ENCODE assay signal across 8 cellular contexts in genomic region chr9:109119439-109120203, GRCh38. TPM values are rescaled to one million over a fixed set of nuclear protein-coding genes. Genes with fewer than 3 reads are reported as not detected.
DNase-seq lines count a peak whose midpoint lies in the region; ATAC-seq and TF ChIP-seq lines count a peak whose summit lies in the region.

TMEM245 (minus strand) TSS chr9:109119947; CDS start chr9:109119913, 34 bp downstream.

- peaks cover 15% of the 10 kb centered on the region for H3K36me3 Mint-ChIP-seq in activated CD4-positive, alpha-beta memory T cell treated with anti-CD3 and anti-CD28 coated beads for 36 hours

- no peaks in the 10 kb centered on the region for H3K36me3 ChIP-seq in duodenal mucosa (ENCODE audit: control insufficient read depth in 1 of 2, insufficient read depth in 2 of 2, low read length in 2 of 2)

- DNase-seq in CD1c-positive myeloid dendritic cell (ENCODE audit: extremely low spot score) (peak; percentile 98), NCI-H82 treated with DMSO at 0.1 percent for 48 hours (lab: John Stamatoyannopoulos, UW; ENCODE audit: unreplicated experiment) (peak; percentile 94), lower leg skin (ENCODE audit: low spot score in 2 of 2) (peak; percentile 97 to 99)
- DNase-seq in activated CD4-positive, alpha-beta memory T cell treated with anti-CD3 and anti-CD28 coated beads for 36 hours, result peak; percentile 97
- DNase-seq in stimulated activated CD4-positive, alpha-beta T cell treated with anti-CD3 and anti-CD28 coated beads, Interleukin-4, amount 100 ng/mL, for 48 hours (ENCODE audit: low read depth in 2 of 2), result peak; percentile 87 to 95

- POLR2A ChIA-PET in activated CD4-positive, alpha-beta memory T cell treated with anti-CD3 and anti-CD28 coated beads for 36 hours (lab: Charles Lee), result interaction anchor here (0.6 to 3.2 kb wide), 7 partner anchors 10 to 1836 kb away, joined by 3 to 16 read pairs (median 3); no protein-coding TSS in a partner anchor

- H3K9ac ChIP-seq in duodenal mucosa (ENCODE audit: low read depth in 1 of 2, low read length in 2 of 2), result peak within 1 kb of the TSS; percentile 84 to 88

- H3K27ac ChIP-seq in duodenal mucosa (ENCODE audit: low read depth, low read length), result peak within 1 kb of the TSS; percentile 90

- peaks cover 19 to 23% of the 10 kb centered on the region in 2 donors for H3K4me1 ChIP-seq in duodenal mucosa (ENCODE audit: control insufficient read depth in 1 of 2, insufficient read depth in 2 of 2, low read length in 2 of 2)

- H3K27ac Mint-ChIP-seq in activated CD4-positive, alpha-beta memory T cell treated with anti-CD3 and anti-CD28 coated beads for 36 hours, result peak within 1 kb of the TSS; percentile 86

- H3K9me3 ChIP-seq in duodenal mucosa (ENCODE audit: control insufficient read depth in 1 of 2, low read length in 2 of 2), result no peaks in the 10 kb centered on the region

- intact Hi-C loops in activated CD4-positive, alpha-beta memory T cell treated with anti-CD3 and anti-CD28 coated beads for 36 hours (cut with micrococcal nuclease), result loop anchor here (1.0 to 10.0 kb wide), 6 partner anchors 106 to 1137 kb away; partner anchors contain the start of genes ABITRAM, CTNNAL1, ELP1 and TXN
- intact Hi-C loops in lower leg skin (cut with DNase I; ENCODE audit: low total_unique reads), result no loop called here

- H3K27me3 Mint-ChIP-seq in activated CD4-positive, alpha-beta memory T cell treated with anti-CD3 and anti-CD28 coated beads for 36 hours, result no peaks in the 10 kb centered on the region

- H3K4me3 ChIP-seq in duodenal mucosa (ENCODE audit: low read depth in 1 of 2, low read length in 2 of 2), result peak within 1 kb of the TSS; percentile 92 to 93
- peak within 1 kb of the TSS; percentile 76 for H3K4me3 ChIP-seq in lower leg skin (ENCODE audit: low read depth, poor library complexity, severe bottlenecking)

- WGBS in lower leg skin, 2 donors, result 0% methylated on average over 32 to 39 of the region's 88 CpGs

- H3K9me3 Mint-ChIP-seq in activated CD4-positive, alpha-beta memory T cell treated with anti-CD3 and anti-CD28 coated beads for 36 hours, result no peaks in the 10 kb centered on the region

- no peak for TF ChIP-seq POLR2A in lower leg skin (IDR thresholded peaks at IDR 0.05)

- H3K4me1 Mint-ChIP-seq in activated CD4-positive, alpha-beta memory T cell treated with anti-CD3 and anti-CD28 coated beads for 36 hours (ENCODE audit: low read depth), result peaks cover 38% of the 10 kb centered on the region

- CTCF ChIA-PET in activated CD4-positive, alpha-beta memory T cell treated with anti-CD3 and anti-CD28 coated beads for 36 hours (lab: Charles Lee), result interaction anchor here (0.6 to 3.3 kb wide), 4 partner anchors 11 to 1826 kb away, joined by 3 to 16 read pairs (median 4); no protein-coding TSS in a partner anchor

- H3K27me3 ChIP-seq in duodenal mucosa (ENCODE audit: control insufficient read depth in 1 of 2, insufficient read depth in 2 of 2, low read length in 2 of 2), result no peaks in the 10 kb centered on the region

- no peak for TF ChIP-seq CTCF in lower leg skin (IDR thresholded peaks at IDR 0.05)

- peak within 1 kb of the TSS; percentile 88 for H3K4me3 Mint-ChIP-seq in activated CD4-positive, alpha-beta memory T cell treated with anti-CD3 and anti-CD28 coated beads for 36 hours

- ATAC-seq in GM19438 (IDR thresholded peaks at IDR 0.05; ENCODE audit: low read depth, unreplicated experiment), result peak; percentile 84
- peak; percentile 79 for ATAC-seq in HG03575 (IDR thresholded peaks at IDR 0.05; ENCODE audit: extremely low read depth, insufficient number of reproducible peaks, low FRiP score, unreplicated experiment)

RNA-seq across cellular contexts. Expression of gene TMEM245, which starts in this region (rescaled TPM):
- 10 to 100 TPM; 23.0 TPM for total RNA-seq in activated CD4-positive, alpha-beta memory T cell treated with anti-CD3 and anti-CD28 coated beads for 36 hours
- total RNA-seq in lower leg skin, result 10 to 100 TPM; 35.0 to 57.7 (median 51.1) TPM

Comparison
In these comparisons a context has a peak if more than half of its experiments do, and no peak if none do; other contexts are left out.
1. Peak in every context shown above with its lines: DNase-seq, ATAC-seq, H3K4me3 ChIP-seq and H3K27ac ChIP-seq.